23 cellular contexts compared by ENCODE assay signal in the genomic region with DNA sequence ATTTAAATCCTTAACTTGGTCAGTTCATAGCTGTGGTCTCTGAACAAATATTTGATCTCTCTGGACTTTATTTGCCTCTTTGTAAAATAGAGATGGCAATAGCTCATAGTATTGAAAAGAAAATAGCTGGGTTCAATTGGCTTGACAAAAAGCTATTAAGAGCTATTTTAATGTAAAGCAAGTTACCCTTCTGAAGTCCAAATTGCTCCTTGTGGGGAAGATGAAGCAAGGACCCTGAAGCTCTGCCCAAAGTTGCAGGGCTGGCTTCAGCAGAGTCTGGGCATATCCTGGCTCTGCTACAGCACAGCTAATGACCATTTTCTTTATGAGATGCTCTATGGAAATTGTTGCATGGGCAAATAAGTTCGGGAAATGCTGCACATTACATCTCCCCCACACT.
"Had no signal": no experiment of that assay in that cellular context is flagged by ENCODE, and none has a peak within 500 bp of the region (broad histone marks: within the 10 kb centered on the region; RNA-seq: fewer than 3 reads in every experiment).

No MANE protein-coding gene starts in this region.

- H3K4me3 ChIP-seq: K562, SJSA1, SK-N-MC had no signal

- H3K4me1 Mint-ChIP-seq: IgD-negative memory B cell had no signal

- H3K27me3 Mint-ChIP-seq: IgD-negative memory B cell had no signal

- H3K27ac Mint-ChIP-seq: IgD-negative memory B cell had no signal

- H3K9me3 ChIP-seq: SJSA1 had no signal

- H3K4me3 Mint-ChIP-seq: IgD-negative memory B cell had no signal

- H3K27ac ChIP-seq: KMS-11, SJSA1, SK-N-MC had no signal

- DNase-seq: Kasumi-1, MM.1S, NCI-H1048, NCI-H1105, NCI-H1417, NCI-H1436 treated with DMSO at 0.1 percent for 48 hours, NCI-H1694, NCI-H187 treated with DMSO at 0.1 percent for 48 hours, NCI-H2029 treated with DMSO at 0.1 percent for 48 hours, NCI-H2171 treated with DMSO at 0.1 percent for 48 hours, NCI-H345, NCI-H446 treated with DMSO at 0.1 percent for 48 hours, NCI-H510A treated with DMSO at 0.1 percent for 48 hours, NCI-H526, NCI-H774, Right ventricle myocardium superior, RPMI8226, SIG-M5 had no signal

- H3K4me1 ChIP-seq: SJSA1 had no signal

- H3K36me3 Mint-ChIP-seq: IgD-negative memory B cell had no signal

- H3K36me3 ChIP-seq: SJSA1 had no signal

- H3K27me3 ChIP-seq: SJSA1 had no signal
